Comparison of ENCODE assay signal across 22 cellular contexts in genomic region chr20:53961527-53961926, GRCh38.
DNase-seq lines count a peak whose midpoint lies in the region; ATAC-seq, FAIRE-seq and TF ChIP-seq lines count a peak whose summit lies in the region.
"Had no signal": no experiment of that assay in that cellular context is flagged by ENCODE, and none has a peak within 500 bp of the region (broad histone marks: within the 10 kb centered on the region; RNA-seq: fewer than 3 reads in every experiment).

No MANE protein-coding gene starts in this region.

- FAIRE-seq in endothelial cell of umbilical vein (lab: Jason Lieb, UNC), result peak; percentile 54
- FAIRE-seq: RCC 7860 had no signal

- peak overlapping the region; percentile 62 for H2AFZ ChIP-seq in endothelial cell of umbilical vein (ENCODE audit: low read depth, low read length)

- no peaks in the 10 kb centered on the region for H3K79me2 ChIP-seq in endothelial cell of umbilical vein (ENCODE audit: control insufficient read depth, insufficient read depth, low read length)

- POLR2A ChIA-PET in endothelial cell of umbilical vein (lab: Charles Lee) (interaction anchor here (0.7 kb wide), 1 partner anchor 367 kb away, joined by 7 read pairs; no protein-coding TSS in a partner anchor), WTC11 (lab: Charles Lee) (no interaction called here)

- DNase-seq in M059J (ENCODE audit: low read depth), result peak; percentile 25
- DNase-seq in SK-N-MC (ENCODE audit: low read depth, low spot score), result no peak
- peak; percentile 40 for DNase-seq in endothelial cell of umbilical vein (ENCODE audit: low read depth, low spot score)
- DNase-seq in breast epithelium (ENCODE audit: low spot score in 2 of 2), result no peak
- DNase-seq in WTC11 (ENCODE audit: low spot score), result no peak
- DNase-seq: ACHN; CD4-positive, alpha-beta T cell; COR-L47; DMS79; KBM-7; NCI-H1105; NCI-H2029 treated with DMSO at 0.1 percent for 48 hours; NCI-H2171 treated with DMSO at 0.1 percent for 48 hours; NCI-H524 treated with DMSO at 0.1 percent for 48 hours; NCI-H82; Right ventricle myocardium superior; SW 1271 had no signal

- dilution Hi-C loops in endothelial cell of umbilical vein (cut with MboI; ENCODE audit: extremely low pct_ligation_motif_present, low sequenced_read_pairs), result no loop called here

- H3K9me3 Mint-ChIP-seq in nephron (peaks cover 2% of the 10 kb centered on the region), WTC11 (peaks cover 11% of the 10 kb centered on the region; the same call in 1 of the 2 replicates)
- H3K9me3 Mint-ChIP-seq: CD4-positive, alpha-beta T cell had no signal

- peak overlapping the region in 2 of 3 experiments; percentile 27 to 55 for H3K27ac Mint-ChIP-seq in nephron
- no peak overlapping the region; the same call in 1 of the 2 replicates for H3K27ac Mint-ChIP-seq in WTC11
- H3K27ac Mint-ChIP-seq: CD4-positive, alpha-beta T cell had no signal

- CTCF ChIA-PET in endothelial cell of umbilical vein (lab: Charles Lee), result interaction anchor here (0.7 to 2.5 kb wide), 7 partner anchors 11 to 1471 kb away, joined by 3 to 10 read pairs (median 4); no protein-coding TSS in a partner anchor
- CTCF ChIA-PET in WTC11 (lab: Charles Lee), result interaction anchor here (1.0 to 1.7 kb wide), 2 partner anchors 414 to 753 kb away, joined by 3 to 7 read pairs; no protein-coding TSS in a partner anchor

- H3K27ac ChIP-seq in SK-N-MC, result peak overlapping the region; percentile 95
- H3K27ac ChIP-seq in endothelial cell of umbilical vein (ENCODE audit: insufficient read depth, low read depth, low read length), result no peak overlapping the region
- no peak overlapping the region for H3K27ac ChIP-seq in breast epithelium
- H3K27ac ChIP-seq: BLaER1 had no signal

- H3K27me3 Mint-ChIP-seq in nephron (ENCODE audit: low read depth) (no peaks in the 10 kb centered on the region), WTC11 (ENCODE audit: low read depth) (no peaks in the 10 kb centered on the region)

- no TSS peak for BruUV-seq in endothelial cell of umbilical vein (replicated peaks; lab: Mats Ljungman, UMichigan)

- H3K4me1 ChIP-seq in endothelial cell of umbilical vein (ENCODE audit: control insufficient read depth, extremely low read depth, insufficient read depth, low read length), result peaks cover 10% of the 10 kb centered on the region
- no peaks in the 10 kb centered on the region for H3K4me1 ChIP-seq in breast epithelium

- H3K4me3 Mint-ChIP-seq in nephron (no peak overlapping the region), WTC11 (no peak overlapping the region)
- H3K4me3 Mint-ChIP-seq: CD4-positive, alpha-beta T cell had no signal

- peaks cover 3 to 7% of the 10 kb centered on the region in 2 experiments for H3K27me3 ChIP-seq in endothelial cell of umbilical vein (ENCODE audit: control insufficient read depth in 2 of 2, insufficient read depth in 2 of 2, low read length in 2 of 2)
- H3K27me3 ChIP-seq in breast epithelium, result no peaks in the 10 kb centered on the region
- H3K27me3 ChIP-seq: BLaER1 had no signal

- TF ChIP-seq CTCF in endothelial cell of umbilical vein (IDR thresholded peaks at IDR 0.05; ENCODE audit: extremely low read depth in 1 of 2, insufficient read depth in 1 of 2, low read depth in 1 of 2, low read length in 2 of 2) (no peak), nephron (IDR thresholded peaks at IDR 0.05; ENCODE audit: unreplicated experiment in 3 of 3) (no peak), breast epithelium (IDR thresholded peaks at IDR 0.05) (no peak), WTC11 (IDR thresholded peaks at IDR 0.05) (no peak)

- no peak overlapping the region for H3K9ac ChIP-seq in SK-N-MC (ENCODE audit: insufficient read length)
- no peak overlapping the region for H3K9ac ChIP-seq in endothelial cell of umbilical vein (replicated peaks; ENCODE audit: extremely low read depth, insufficient read depth, low read length)
- H3K9ac ChIP-seq: BLaER1 had no signal

- H3K36me3 ChIP-seq in SK-N-MC (ENCODE audit: insufficient read depth, low read length), result no peaks in the 10 kb centered on the region
- H3K36me3 ChIP-seq in endothelial cell of umbilical vein (ENCODE audit: control insufficient read depth in 2 of 2, extremely low read depth in 1 of 2, insufficient read depth in 2 of 2, low read length in 2 of 2), result no peaks in the 10 kb centered on the region
- no peaks in the 10 kb centered on the region for H3K36me3 ChIP-seq in breast epithelium
- H3K36me3 ChIP-seq: BLaER1 had no signal

- intact Hi-C loops in endothelial cell of umbilical vein (cut with micrococcal nuclease) (no loop called here), breast epithelium (cut with DNase I; ENCODE audit: low total_unique reads) (no loop called here)

- H4K20me1 ChIP-seq in endothelial cell of umbilical vein (replicated peaks; ENCODE audit: control insufficient read depth, extremely low read depth, insufficient read depth, low read length), result no peaks in the 10 kb centered on the region
- H4K20me1 ChIP-seq: BLaER1 had no signal

- H3K36me3 Mint-ChIP-seq in nephron (ENCODE audit: low read depth) (no peaks in the 10 kb centered on the region), WTC11 (no peaks in the 10 kb centered on the region)

- peak overlapping the region; percentile 55 for H3K4me2 ChIP-seq in endothelial cell of umbilical vein (ENCODE audit: insufficient read depth, low read length)
- H3K4me2 ChIP-seq: BLaER1 had no signal

- no peaks in the 10 kb centered on the region for H3K9me1 ChIP-seq in endothelial cell of umbilical vein (replicated peaks; ENCODE audit: control insufficient read depth, extremely low read depth, insufficient read depth, low read length)

- no peak for TF ChIP-seq POLR2A in endothelial cell of umbilical vein (IDR thresholded peaks at IDR 0.05; ENCODE audit: low read depth, low read length)
- no peak for TF ChIP-seq POLR2A in breast epithelium (IDR thresholded peaks at IDR 0.05)

- ATAC-seq in HG03520 (IDR thresholded peaks at IDR 0.05; ENCODE audit: unreplicated experiment) (no peak), HG03342 (IDR thresholded peaks at IDR 0.05; ENCODE audit: unreplicated experiment) (no peak), WTC11 (no peak)

- H3K4me3 ChIP-seq in SK-N-MC (peak overlapping the region; percentile 36), endothelial cell of umbilical vein (replicated peaks in 1 of 3; ENCODE audit: insufficient read depth in 1 of 3, low read depth in 1 of 3, low read length in 3 of 3) (no peak overlapping the region), breast epithelium (no peak overlapping the region)
- H3K4me3 ChIP-seq: BLaER1 had no signal

- H3K9me3 ChIP-seq in SK-N-MC (ENCODE audit: low read depth, low read length) (no peaks in the 10 kb centered on the region), endothelial cell of umbilical vein (replicated peaks; ENCODE audit: control insufficient read depth, insufficient read depth, low read length) (no peaks in the 10 kb centered on the region), breast epithelium (no peaks in the 10 kb centered on the region)
- H3K9me3 ChIP-seq: BLaER1 had no signal

- H3K4me1 Mint-ChIP-seq in nephron, result peaks cover 48% of the 10 kb centered on the region
- peaks cover 21% of the 10 kb centered on the region for H3K4me1 Mint-ChIP-seq in WTC11

TF ChIP-seq in endothelial cell of umbilical vein, 7 proteins besides CTCF, POLR2A, EP300 and RAD21:
- no peak for TF ChIP-seq GATA2 (IDR thresholded peaks at IDR 0.05; ENCODE audit: insufficient read depth, insufficient read length, low read depth, low read length)
- no peak for TF ChIP-seq MYC (IDR thresholded peaks at IDR 0.05; ENCODE audit: low read depth, low read length)
- no peak for TF ChIP-seq JUN (IDR thresholded peaks at IDR 0.05; ENCODE audit: borderline replicate concordance, insufficient read depth, insufficient read length, low read depth)
- TF ChIP-seq POLR2AphosphoS5 (IDR thresholded peaks at IDR 0.05; ENCODE audit: insufficient read depth, low read depth, low read length), result no peak
- no peak for TF ChIP-seq FOS (IDR thresholded peaks at IDR 0.05; ENCODE audit: borderline replicate concordance, insufficient read depth, low read length)
- TF ChIP-seq MAX (IDR thresholded peaks at IDR 0.05; ENCODE audit: insufficient read depth, insufficient read length), result no peak
- no peak for TF ChIP-seq EZH2 (IDR thresholded peaks at IDR 0.05; ENCODE audit: borderline replicate concordance, low read depth, low read length, severe bottlenecking)

TF ChIP-seq in WTC11, 78 proteins besides CTCF, POLR2A, EP300 and RAD21:
- no peak for TF ChIP-seq FOXJ3 (CRISPR knock-in tag; IDR thresholded peaks at IDR 0.05; ENCODE audit: borderline replicate concordance)
- TF ChIP-seq MAX (CRISPR knock-in tag; IDR thresholded peaks at IDR 0.05), result no peak

Comparison
In these comparisons a context has a peak if more than half of its experiments do, and no peak if none do; other contexts are left out.
1. DNase-seq: peak in M059J (single experiment) and endothelial cell of umbilical vein (single experiment); none in SK-N-MC (single experiment), breast epithelium (0 of 2) and WTC11 (single experiment).